6 cellular contexts compared by ENCODE assay signal in genomic region chr1:1068374-1069060, GRCh38. TPM values are rescaled to one million over a fixed set of nuclear protein-coding genes. Genes with fewer than 3 reads are reported as not detected.
DNase-seq lines count a peak whose midpoint lies in the region; ATAC-seq and TF ChIP-seq lines count a peak whose summit lies in the region.

No MANE protein-coding gene starts in this region.

- no peak for TF ChIP-seq EP300 in sigmoid colon (IDR thresholded peaks at IDR 0.05)

- H3K36me3 Mint-ChIP-seq in chondrocyte (ENCODE audit: low read depth), result no peaks in the 10 kb centered on the region

- H3K4me3 Mint-ChIP-seq in chondrocyte (ENCODE audit: unreplicated experiment), result peak overlapping the region; percentile 38

- DNase-seq in GM10266 (ENCODE audit: extremely low spot score) (peak; percentile 85), NCI-H526 (lab: John Stamatoyannopoulos, UW) (peak; percentile 77 to 92), chondrocyte (ENCODE audit: low spot score) (no peak), sigmoid colon (no peak), GM03348 (ENCODE audit: low spot score) (no peak)

- H3K4me3 ChIP-seq in sigmoid colon, result peak overlapping the region in 3 of 4 donors; percentile 40 to 48 (median 40)

- intact Hi-C loops in sigmoid colon (cut with DNase I), result no loop called here

- TF ChIP-seq CTCF in GM10266 (IDR thresholded peaks at IDR 0.05; ENCODE audit: control insufficient read depth, insufficient read depth, low read depth, missing control alignments), result no peak
- no peak for TF ChIP-seq CTCF in chondrocyte (IDR thresholded peaks at IDR 0.05)
- no peak for TF ChIP-seq CTCF in sigmoid colon (IDR thresholded peaks at IDR 0.05)

- no peaks in the 10 kb centered on the region for H3K9me3 ChIP-seq in sigmoid colon

- H3K36me3 ChIP-seq in sigmoid colon, result no peaks in the 10 kb centered on the region

- peaks cover 27 to 84% (median 68%) of the 10 kb centered on the region in 3 donors for H3K27me3 ChIP-seq in sigmoid colon

- peaks cover 6% of the 10 kb centered on the region for H3K4me1 Mint-ChIP-seq in chondrocyte (ENCODE audit: low read depth)

- 2% methylated on average over 63 of the region's 63 CpGs for WGBS in sigmoid colon, 2 donors

- TF ChIP-seq POLR2A in sigmoid colon (IDR thresholded peaks at IDR 0.05), result no peak

- no peak for ATAC-seq in GM19452 (IDR thresholded peaks at IDR 0.05; ENCODE audit: unreplicated experiment)

- H3K27ac ChIP-seq in sigmoid colon, result no peak overlapping the region

- H3K27me3 Mint-ChIP-seq in chondrocyte (ENCODE audit: low read depth), result no peaks in the 10 kb centered on the region

- no peak overlapping the region for H3K27ac Mint-ChIP-seq in chondrocyte (ENCODE audit: unreplicated experiment)

- peaks cover 0 to 26% (median 20%) of the 10 kb centered on the region in 4 donors for H3K4me1 ChIP-seq in sigmoid colon

- no peaks in the 10 kb centered on the region for H3K9me3 Mint-ChIP-seq in chondrocyte (ENCODE audit: low read depth)

RNA-seq across cellular contexts. Expression of gene RNF223, which starts 5.6 kb away (rescaled TPM):
- total RNA-seq in chondrocyte, result not detected in 3 replicates
- total RNA-seq in sigmoid colon, result not detected
- polyA plus RNA-seq in sigmoid colon, result 1 to 10 TPM in 2 of 3 donors, under 1 TPM in 1; 0.60 to 3.7 (median 1.9) TPM

RNA-seq across cellular contexts. Expression of gene C1orf159, which starts 47.4 kb away (rescaled TPM):
- 9.2 to 15.1 TPM (median 9.2 TPM) in 3 replicates for total RNA-seq in chondrocyte
- 10 to 100 TPM in 2 of 4 donors, 1 to 10 TPM in 2; 7.9 to 13.8 (median 10.4) TPM for total RNA-seq in sigmoid colon
- polyA plus RNA-seq in sigmoid colon, result 10 to 100 TPM in 1 of 3 donors, 1 to 10 TPM in 2; 6.6 to 25.3 (median 6.9) TPM

RNA-seq across cellular contexts. Expression of gene AGRN, which starts 48.6 kb away (rescaled TPM):
- total RNA-seq in chondrocyte, result 138 to 221 TPM (median 219 TPM) in 3 replicates
- total RNA-seq in sigmoid colon, result 10 to 100 TPM in 2 of 4 donors, 1 to 10 TPM in 2; 3.9 to 23.3 (median 10.3) TPM
- 10 to 100 TPM in 1 of 3 donors, 1 to 10 TPM in 2; 2.8 to 54.4 (median 3.0) TPM for polyA plus RNA-seq in sigmoid colon

RNA-seq across cellular contexts. Expression of gene ISG15, which starts 55.2 kb away (rescaled TPM):
- total RNA-seq in chondrocyte, result 28.5 to 42.8 TPM (median 42.2 TPM) in 3 replicates
- 10 to 100 TPM; 49.4 to 81.1 (median 68.8) TPM for total RNA-seq in sigmoid colon
- polyA plus RNA-seq in sigmoid colon, result 100 to 1,000 TPM in 2 of 3 donors, 10 to 100 TPM in 1; 78.7 to 357 (median 241) TPM

Comparison
In these comparisons a context has a peak if more than half of its experiments do, and no peak if none do; other contexts are left out.
1. DNase-seq: peak in GM10266 (single experiment) and NCI-H526 (2 of 2); none in chondrocyte (single experiment), sigmoid colon (single experiment) and GM03348 (single experiment).